8 cellular contexts compared by ENCODE assay signal in genomic region chr2:230956827-230957755, GRCh38. TPM values are rescaled to one million over a fixed set of nuclear protein-coding genes. Genes with fewer than 3 reads are reported as not detected.
DNase-seq lines count a peak whose midpoint lies in the region; ATAC-seq, FAIRE-seq and TF ChIP-seq lines count a peak whose summit lies in the region.

No MANE protein-coding gene starts in this region.

- H3K9me3 Mint-ChIP-seq in central memory CD8-positive, alpha-beta T cell = no peaks in the 10 kb centered on the region

- no peak for FAIRE-seq in HepG2 (lab: Jason Lieb, UNC)

- ATAC-seq in GM19023 (IDR thresholded peaks at IDR 0.05; ENCODE audit: unreplicated experiment) (peak; percentile 66), HG03097 (IDR thresholded peaks at IDR 0.05; ENCODE audit: low FRiP score, unreplicated experiment) (peak; percentile 49), HepG2 (peak; percentile 73)
- peak; percentile 91 for ATAC-seq in central memory CD8-positive, alpha-beta T cell (replicated peaks; ENCODE audit: extremely low read depth, poor library complexity, severe bottlenecking)

- no peak for TF ChIP-seq CTCF in HepG2 (CRISPR knock-in tag; IDR thresholded peaks at IDR 0.05)

- no peak overlapping the region for H3K27ac ChIP-seq in HepG2 (ENCODE audit: extremely low read length, insufficient read depth, low read length)
- H3K27ac ChIP-seq in stomach smooth muscle (ENCODE audit: low read length) = no peak overlapping the region

- no peak for TF ChIP-seq POLR2A in HepG2 (IDR thresholded peaks at IDR 0.05; ENCODE audit: insufficient read depth in 1 of 2, low read depth in 2 of 2, low read length in 2 of 2)

- H3K4me3 ChIP-seq in HepG2 (replicated peaks in 1 of 3; ENCODE audit: insufficient read depth in 1 of 3, low read depth in 2 of 3, low read length in 3 of 3) (peak overlapping the region in 2 of 3 experiments; percentile 13; a peak in 3 of 6 replicates), stomach smooth muscle (ENCODE audit: low read length in 2 of 2) (peak overlapping the region; percentile 60 to 63)

- H3K9me3 ChIP-seq in HepG2 (ENCODE audit: low read length) = no peaks in the 10 kb centered on the region
- H3K9me3 ChIP-seq in stomach smooth muscle (ENCODE audit: control insufficient read depth in 2 of 2, low read length in 2 of 2) = no peaks in the 10 kb centered on the region

- intact Hi-C loops in HepG2 (cut with micrococcal nuclease; ENCODE audit: unreplicated experiment) = loop anchor here (10.0 kb wide), 1 partner anchor 462 kb away; no protein-coding TSS in a partner anchor

- POLR2A ChIA-PET in HepG2 (lab: Yijun Ruan, JAX) = no interaction called here

- no peak overlapping the region for H2AFZ ChIP-seq in HepG2 (ENCODE audit: low read length)

- 11% methylated on average over 40 of the region's 43 CpGs for WGBS in HepG2 (ENCODE audit: low lambda C conversion rate)

- TF ChIP-seq EP300 in HepG2 (IDR thresholded peaks at IDR 0.05; ENCODE audit: low read depth in 2 of 2, low read length in 2 of 2) = no peak
- TF ChIP-seq EP300 in HepG2 (CRISPR knock-in tag; IDR thresholded peaks at IDR 0.05; ENCODE audit: borderline replicate concordance) = no peak

- H3K4me2 ChIP-seq in HepG2 (ENCODE audit: low read depth, low read length) = peak overlapping the region; percentile 9

- DNase-seq in CD1c-positive myeloid dendritic cell (ENCODE audit: extremely low spot score) (peak; percentile 60), RPMI8226 (peak; percentile 71), HepG2 (ENCODE audit: low spot score) (no peak), cerebellum (ENCODE audit: low spot score) (no peak)
- no peak for DNase-seq in central memory CD8-positive, alpha-beta T cell (ENCODE audit: low spot score in 2 of 2)

- H3K27ac Mint-ChIP-seq in central memory CD8-positive, alpha-beta T cell (ENCODE audit: low read depth) = no peak overlapping the region

- H3K9ac ChIP-seq in HepG2 (ENCODE audit: insufficient read depth, low read depth, low read length) (no peak overlapping the region), stomach smooth muscle (ENCODE audit: low read length in 2 of 2) (no peak overlapping the region)

- TF ChIP-seq RAD21 in HepG2 (CRISPR knock-in tag; IDR thresholded peaks at IDR 0.05) = no peak

- no peaks in the 10 kb centered on the region for H4K20me1 ChIP-seq in HepG2 (ENCODE audit: insufficient read depth, low read length)

- peaks cover 15% of the 10 kb centered on the region for H3K4me1 Mint-ChIP-seq in central memory CD8-positive, alpha-beta T cell

- H3K36me3 ChIP-seq in HepG2 (replicated peaks in 1 of 2; ENCODE audit: control insufficient read depth in 1 of 2, insufficient read depth in 2 of 2, low read length in 2 of 2) (no peaks in the 10 kb centered on the region), stomach smooth muscle (ENCODE audit: control insufficient read depth in 2 of 2, insufficient read depth in 2 of 2, low read length in 2 of 2) (no peaks in the 10 kb centered on the region)

- H3K79me2 ChIP-seq in HepG2 (ENCODE audit: insufficient read depth, low read length) = no peaks in the 10 kb centered on the region

- peaks cover 86% of the 10 kb centered on the region for H3K27me3 Mint-ChIP-seq in central memory CD8-positive, alpha-beta T cell

- peaks cover 7 to 65% of the 10 kb centered on the region in 2 experiments; a peak in 4 of 5 replicates for H3K27me3 ChIP-seq in HepG2 (ENCODE audit: control insufficient read depth in 1 of 2, insufficient read depth in 2 of 2, low read length in 2 of 2)
- peaks cover 5 to 23% of the 10 kb centered on the region in 2 donors for H3K27me3 ChIP-seq in stomach smooth muscle (ENCODE audit: control insufficient read depth in 1 of 2, insufficient read depth in 2 of 2, low read length in 2 of 2)

- in situ Hi-C loops in HepG2 (cut with HindIII; ENCODE audit: extremely low pct_ligation_motif_present, low pct_unique_long_range_greater_than_20kb) = no loop called here

- no TSS peak for BruUV-seq in HepG2 (replicated peaks; lab: Mats Ljungman, UMichigan)

- CTCF ChIA-PET in HepG2 (lab: Yijun Ruan, JAX; ENCODE audit: low intra/inter-chr PET ratio, low total read pairs) = no interaction called here

- H3K36me3 Mint-ChIP-seq in central memory CD8-positive, alpha-beta T cell (ENCODE audit: insufficient read depth) = peaks cover 2% of the 10 kb centered on the region

- peak overlapping the region; percentile 81 for H3K4me3 Mint-ChIP-seq in central memory CD8-positive, alpha-beta T cell

- H3K4me1 ChIP-seq in HepG2 (ENCODE audit: insufficient read depth, low read length) = 0 out of 2 replicates have a peak, but pooled peaks cover 6% of the 10 kb centered on the region
- H3K4me1 ChIP-seq in stomach smooth muscle (ENCODE audit: control insufficient read depth, insufficient read depth, low read length) = no peaks in the 10 kb centered on the region

RNA-seq across cellular contexts. Expression of gene GPR55, which starts 32.0 kb away (rescaled TPM):
- total RNA-seq in HepG2 (2016; rRNA removed; fragmentation: Illumina TruSeq; extraction: Trizol) = not detected in 2 replicates
- total RNA-seq in HepG2 (2016; cell fraction: cytosol; rRNA removed; fragmentation: Illumina TruSeq; extraction: Trizol; ENCODE audit: low read depth) = not detected in 2 replicates
- total RNA-seq in HepG2 (2016; cell fraction: insoluble cytoplasmic fraction; rRNA removed; fragmentation: Illumina TruSeq; extraction: Trizol) = 0.04 TPM in 1 of 2 replicates, not detected in the other
- not detected in 2 replicates for total RNA-seq in HepG2 (2016; cell fraction: membrane; rRNA removed; fragmentation: Illumina TruSeq; extraction: Trizol)
- not detected in 2 replicates for total RNA-seq in HepG2 (2016; cell fraction: nucleus; rRNA removed; fragmentation: Illumina TruSeq; extraction: Trizol)
- polyA plus RNA-seq in HepG2 (2011; rRNA removed) = not detected in 2 replicates
- polyA plus RNA-seq in HepG2 (2011; cell fraction: cytosol; rRNA removed) = 0.04 TPM in 1 of 2 replicates, not detected in the other
- 0.05 and 0.06 TPM in 2 replicates for polyA plus RNA-seq in HepG2 (2011; cell fraction: nucleus; rRNA removed)
- polyA plus RNA-seq in HepG2 (2012) = not detected in 2 replicates
- not detected in 2 replicates for polyA plus RNA-seq in HepG2 (2016; cell fraction: cytosol; fragmentation: Illumina TruSeq; extraction: Trizol; ENCODE audit: low read depth)
- polyA plus RNA-seq in HepG2 (2016; cell fraction: insoluble cytoplasmic fraction; fragmentation: Illumina TruSeq; extraction: Trizol; ENCODE audit: low read depth) = not detected in 2 replicates
- not detected in 2 replicates for polyA plus RNA-seq in HepG2 (2016; cell fraction: membrane; fragmentation: Illumina TruSeq; extraction: Trizol; ENCODE audit: low read depth)
- polyA plus RNA-seq in HepG2 (2016; cell fraction: nucleus; fragmentation: Illumina TruSeq; extraction: Trizol; ENCODE audit: insufficient read depth, low read depth) = 0.18 TPM in 1 of 2 replicates, not detected in the other
- polyA minus RNA-seq in HepG2 (2011; rRNA and poly(A)+ RNA removed; ENCODE audit: low replicate concordance) = 0.09 and 0.14 TPM in 2 replicates
- polyA minus RNA-seq in HepG2 (2011; cell fraction: cytosol; rRNA and poly(A)+ RNA removed) = not detected in 2 replicates
- not detected in 2 replicates for polyA minus RNA-seq in HepG2 (2011; cell fraction: nucleus; rRNA and poly(A)+ RNA removed)
- not detected for total RNA-seq in cerebellum

RNA-seq across cellular contexts. Expression of gene SPATA3, which starts 38.8 kb away (rescaled TPM):
- total RNA-seq in HepG2 (2016; rRNA removed; fragmentation: Illumina TruSeq; extraction: Trizol) (not detected in 2 replicates), cerebellum (not detected)
- total RNA-seq in HepG2 (2016; cell fraction: cytosol; rRNA removed; fragmentation: Illumina TruSeq; extraction: Trizol; ENCODE audit: low read depth) = not detected in 2 replicates
- total RNA-seq in HepG2 (2016; cell fraction: insoluble cytoplasmic fraction; rRNA removed; fragmentation: Illumina TruSeq; extraction: Trizol) = not detected in 2 replicates
- not detected in 2 replicates for total RNA-seq in HepG2 (2016; cell fraction: membrane; rRNA removed; fragmentation: Illumina TruSeq; extraction: Trizol)
- not detected in 2 replicates for total RNA-seq in HepG2 (2016; cell fraction: nucleus; rRNA removed; fragmentation: Illumina TruSeq; extraction: Trizol)
- polyA plus RNA-seq in HepG2 (2011; rRNA removed) = not detected in 2 replicates
- polyA plus RNA-seq in HepG2 (2011; cell fraction: cytosol; rRNA removed) = not detected in 2 replicates
- polyA plus RNA-seq in HepG2 (2011; cell fraction: nucleus; rRNA removed) = not detected in 2 replicates
- polyA plus RNA-seq in HepG2 (2012) = not detected in 2 replicates
- polyA plus RNA-seq in HepG2 (2016; cell fraction: cytosol; fragmentation: Illumina TruSeq; extraction: Trizol; ENCODE audit: low read depth) = not detected in 2 replicates
- polyA plus RNA-seq in HepG2 (2016; cell fraction: insoluble cytoplasmic fraction; fragmentation: Illumina TruSeq; extraction: Trizol; ENCODE audit: low read depth) = not detected in 2 replicates
- polyA plus RNA-seq in HepG2 (2016; cell fraction: membrane; fragmentation: Illumina TruSeq; extraction: Trizol; ENCODE audit: low read depth) = not detected in 2 replicates
- not detected in 2 replicates for polyA plus RNA-seq in HepG2 (2016; cell fraction: nucleus; fragmentation: Illumina TruSeq; extraction: Trizol; ENCODE audit: insufficient read depth, low read depth)
- polyA minus RNA-seq in HepG2 (2011; rRNA and poly(A)+ RNA removed; ENCODE audit: low replicate concordance) = not detected in 2 replicates
- polyA minus RNA-seq in HepG2 (2011; cell fraction: cytosol; rRNA and poly(A)+ RNA removed) = not detected in 2 replicates
- not detected in 2 replicates for polyA minus RNA-seq in HepG2 (2011; cell fraction: nucleus; rRNA and poly(A)+ RNA removed)

Comparison
In these comparisons a context has a peak if more than half of its experiments do, and no peak if none do; other contexts are left out.
1. DNase-seq: peak in CD1c-positive myeloid dendritic cell (single experiment) and RPMI8226 (single experiment); none in central memory CD8-positive, alpha-beta T cell (0 of 2), HepG2 (single experiment) and cerebellum (single experiment).
2. Peak in every context shown above with its lines, with median percentiles within 50 percentile points of each other: ATAC-seq.